In genomic region chr13:23778879-23779278, GRCh38 we compare ENCODE assay signal across 14 cellular contexts.
DNase-seq lines count a peak whose midpoint lies in the region; TF ChIP-seq lines count a peak whose summit lies in the region.
"Had no signal": no experiment of that assay in that cellular context is flagged by ENCODE, and none has a peak within 500 bp of the region (broad histone marks: within the 10 kb centered on the region; RNA-seq: fewer than 3 reads in every experiment).

No MANE protein-coding gene starts in this region.

- H3K4me3 ChIP-seq in fibroblast of pulmonary artery (replicated peaks; ENCODE audit: low read depth, low read length) (no peak overlapping the region), prostate gland (no peak overlapping the region)

- peak; percentile 6 for DNase-seq in ELR (ENCODE audit: low read depth)
- peak; percentile 99 for DNase-seq in amniotic epithelial cell (ENCODE audit: low read depth)
- peak; percentile 72 for DNase-seq in fibroblast of pulmonary artery (ENCODE audit: low read depth)
- no peak for DNase-seq in prostate gland (ENCODE audit: low spot score)
- DNase-seq in ecto neural progenitor cell (ENCODE audit: low spot score): no peak
- no peak for DNase-seq in stimulated activated naive CD4-positive, alpha-beta T cell (lab: John Stamatoyannopoulos, UW)
- DNase-seq in RWPE1 (ENCODE audit: low spot score): no peak
- DNase-seq: activated T-cell treated with anti-CD3 and anti-CD28 coated beads, Interleukin-2, amount 50 U/mL, for 24 hours; cerebellar nuclear complex; DMS 273 treated with DMSO at 0.1 percent for 48 hours; endodermal cell; immature natural killer cell; NCI-H2029 treated with DMSO at 0.1 percent for 48 hours; NCI-H69 had no signal

- POLR2A ChIA-PET in RWPE1 (lab: Yijun Ruan, JAX; ENCODE audit: low non-redundant PET): no interaction called here

- no peak for TF ChIP-seq CTCF in fibroblast of pulmonary artery (IDR thresholded peaks at IDR 0.05; ENCODE audit: low read length, missing control alignments)
- no peak for TF ChIP-seq CTCF in prostate gland (IDR thresholded peaks at IDR 0.05)
- no peak for TF ChIP-seq CTCF in RWPE1 (conservative IDR thresholded peaks at IDR 0.05; ENCODE audit: low read depth)

- H3K27me3 ChIP-seq in prostate gland (replicated peaks; ENCODE audit: insufficient read depth): no peaks in the 10 kb centered on the region

- CTCF ChIA-PET in RWPE1 (lab: Yijun Ruan, JAX): interaction anchor here (0.8 kb wide), 1 partner anchor 37 kb away, joined by 3 read pairs; no protein-coding TSS in a partner anchor

- peak overlapping the region; percentile 7 to 74 for H3K27ac ChIP-seq in prostate gland
- no peak overlapping the region for H3K27ac ChIP-seq in RWPE1

- TF ChIP-seq POLR2A in prostate gland (IDR thresholded peaks at IDR 0.05): no peak

- no peaks in the 10 kb centered on the region for H3K4me1 ChIP-seq in prostate gland (replicated peaks)

- H3K9me3 ChIP-seq in prostate gland: no peaks in the 10 kb centered on the region

- no peaks in the 10 kb centered on the region for H3K36me3 ChIP-seq in prostate gland

- 38% methylated on average over 1 of the region's 1 CpG for WGBS in prostate gland

- intact Hi-C loops in prostate gland (cut with DNase I): no loop called here

Comparison
In these comparisons a context has a peak if more than half of its experiments do, and no peak if none do; other contexts are left out.
1. DNase-seq: peak in ELR (single experiment), amniotic epithelial cell (single experiment) and fibroblast of pulmonary artery (single experiment); none in prostate gland (single experiment), ecto neural progenitor cell (single experiment), stimulated activated naive CD4-positive, alpha-beta T cell (0 of 6) and RWPE1 (single experiment).